9 cellular contexts compared by ENCODE assay signal in genomic region chr3:186589115-186589514, GRCh38. TPM values are rescaled to one million over a fixed set of nuclear protein-coding genes. Genes with fewer than 3 reads are reported as not detected.
DNase-seq lines count a peak whose midpoint lies in the region; ATAC-seq and TF ChIP-seq lines count a peak whose summit lies in the region.
"Had no signal": no experiment of that assay in that cellular context is flagged by ENCODE, and none has a peak within 500 bp of the region (broad histone marks: within the 10 kb centered on the region; RNA-seq: fewer than 3 reads in every experiment).

No MANE protein-coding gene starts in this region.

- intact Hi-C loops in Right ventricle myocardium superior (cut with DNase I) (no loop called here), colonic mucosa (cut with DNase I) (no loop called here)

- ATAC-seq in Right ventricle myocardium superior (ENCODE audit: poor library complexity) = no peak

- DNase-seq in cardiac muscle cell (ENCODE audit: low read depth in 1 of 2, low spot score in 1 of 2) (peak; percentile 31 to 60), Right ventricle myocardium superior (no peak), colonic mucosa (no peak), suprapubic skin (ENCODE audit: low spot score in 2 of 2) (no peak), NCI-H2029 (lab: John Stamatoyannopoulos, UW) (no peak), H7 (no peak)
- DNase-seq: activated naive CD8-positive, alpha-beta T cell treated with anti-CD3 and anti-CD28 coated beads, Interleukin-2, amount 50 U/mL, for 24 hours had no signal

- no peak overlapping the region for H3K9ac ChIP-seq in colonic mucosa (ENCODE audit: low read depth in 2 of 2, low read length in 2 of 2)

- WGBS in suprapubic skin = 50% methylated on average over 3 of the region's 3 CpGs

- H3K27ac ChIP-seq in cardiac muscle cell (no peak overlapping the region), colonic mucosa (no peak overlapping the region), suprapubic skin (peak overlapping the region; percentile 38)

- TF ChIP-seq POLR2A in suprapubic skin (IDR thresholded peaks at IDR 0.05) = no peak

- H3K4me3 ChIP-seq in cardiac muscle cell (no peak overlapping the region), colonic mucosa (no peak overlapping the region), suprapubic skin (no peak overlapping the region), H7 (ENCODE audit: insufficient read depth, low read depth, low read length) (no peak overlapping the region)
- H3K4me3 ChIP-seq: lung had no signal

- peak; percentile 44 for TF ChIP-seq CTCF in cardiac muscle cell (IDR thresholded peaks at IDR 0.05; ENCODE audit: low read depth, low read length)
- peak; percentile 14 for TF ChIP-seq CTCF in colonic mucosa (IDR thresholded peaks at IDR 0.05)
- TF ChIP-seq CTCF in suprapubic skin (IDR thresholded peaks at IDR 0.05) = no peak

- H3K9me3 ChIP-seq in cardiac muscle cell (ENCODE audit: low read depth) (no peaks in the 10 kb centered on the region), colonic mucosa (no peaks in the 10 kb centered on the region), suprapubic skin (no peaks in the 10 kb centered on the region)

- H3K4me1 ChIP-seq in cardiac muscle cell (ENCODE audit: low read depth) (no peaks in the 10 kb centered on the region), colonic mucosa (no peaks in the 10 kb centered on the region), suprapubic skin (peaks cover 15% of the 10 kb centered on the region)

- peaks cover 18% of the 10 kb centered on the region for H3K36me3 ChIP-seq in cardiac muscle cell
- no peaks in the 10 kb centered on the region for H3K36me3 ChIP-seq in colonic mucosa
- peaks cover 22% of the 10 kb centered on the region for H3K36me3 ChIP-seq in suprapubic skin
- peaks cover 4% of the 10 kb centered on the region for H3K36me3 ChIP-seq in H7 (replicated peaks; ENCODE audit: control insufficient read depth, insufficient read depth, low read length)

- H3K27me3 ChIP-seq in cardiac muscle cell (no peaks in the 10 kb centered on the region), colonic mucosa (no peaks in the 10 kb centered on the region), suprapubic skin (no peaks in the 10 kb centered on the region), H7 (ENCODE audit: control insufficient read depth, insufficient read depth, low read length) (no peaks in the 10 kb centered on the region)

- TF ChIP-seq EP300 in suprapubic skin (IDR thresholded peaks at IDR 0.05) = no peak

RNA-seq across cellular contexts. Expression of gene DNAJB11, which starts 18.6 kb away (rescaled TPM):
- 47.4 and 114 TPM in 2 replicates for total RNA-seq in cardiac muscle cell
- polyA plus RNA-seq in cardiac muscle cell = 56.6 and 144 TPM in 2 replicates
- 19.7 TPM for total RNA-seq in Right ventricle myocardium superior
- 10 to 100 TPM; 54.7 to 72.5 TPM for total RNA-seq in colonic mucosa
- total RNA-seq in suprapubic skin = 10 to 100 TPM; 30.3 to 35.9 (median 30.9) TPM
- 54.7 and 55.1 TPM in 2 replicates for total RNA-seq in H7 (2014; rRNA removed; shearing (Covaris generic))

RNA-seq across cellular contexts. Expression of gene TBCCD1, which starts 22.0 kb away (rescaled TPM):
- total RNA-seq in cardiac muscle cell (10.9 and 13.4 TPM in 2 replicates), Right ventricle myocardium superior (6.2 TPM), colonic mucosa (10 to 100 TPM; 10.4 to 14.3 TPM), suprapubic skin (10 to 100 TPM; 16.6 to 19.8 (median 17.6) TPM)
- 16.4 and 22.2 TPM in 2 replicates for polyA plus RNA-seq in cardiac muscle cell
- 15.2 and 19.6 TPM in 2 replicates for total RNA-seq in H7 (2014; rRNA removed; shearing (Covaris generic))

RNA-seq across cellular contexts. Expression of gene AHSG, which starts 23.7 kb away (rescaled TPM):
- total RNA-seq in cardiac muscle cell (not detected in 2 replicates), Right ventricle myocardium superior (not detected), colonic mucosa (1 to 10 TPM in 1 of 2 donors, not detected in 1; 1.9 TPM), suprapubic skin (under 1 TPM in 2 of 4 donors, not detected in 2; 0.30 to 0.97 TPM)
- 0.59 TPM in 1 of 2 replicates, not detected in the other for polyA plus RNA-seq in cardiac muscle cell
- not detected in 2 replicates for total RNA-seq in H7 (2014; rRNA removed; shearing (Covaris generic))
- total RNA-seq: T-helper 1 cell treated with Interleukin-12 subunit alpha and Interleukin-12 subunit beta and Interleukin-4 antibody, amounts not matched to agents 30 ng/mL and 1 ng/mL, for 36 hours had no signal

RNA-seq across cellular contexts. Expression of gene CRYGS, which starts 44.9 kb away (rescaled TPM):
- total RNA-seq in cardiac muscle cell (0.69 and 1.3 TPM in 2 replicates), Right ventricle myocardium superior (1.1 TPM), colonic mucosa (1 to 10 TPM; 2.3 to 2.6 TPM), suprapubic skin (1 to 10 TPM; 2.2 to 6.7 (median 3.6) TPM)
- polyA plus RNA-seq in cardiac muscle cell = 0.12 and 1.1 TPM in 2 replicates
- total RNA-seq in H7 (2014; rRNA removed; shearing (Covaris generic)) = 0.81 and 1.8 TPM in 2 replicates

RNA-seq across cellular contexts. Expression of gene FETUB, which starts 51.1 kb away (rescaled TPM):
- total RNA-seq in cardiac muscle cell (not detected in 2 replicates), Right ventricle myocardium superior (not detected), colonic mucosa (under 1 TPM; 0.22 to 0.27 TPM), suprapubic skin (10 to 100 TPM in 2 of 4 donors, 1 to 10 TPM in 2; 3.9 to 16.0 (median 10.4) TPM)
- polyA plus RNA-seq in cardiac muscle cell = not detected in 2 replicates
- total RNA-seq in H7 (2014; rRNA removed; shearing (Covaris generic)) = not detected in 2 replicates
- total RNA-seq: lung; T-helper 1 cell treated with Interleukin-12 subunit alpha and Interleukin-12 subunit beta and Interleukin-4 antibody, amounts not matched to agents 30 ng/mL and 1 ng/mL, for 36 hours had no signal
- polyA plus RNA-seq: lung had no signal

Comparison
In these comparisons a context has a peak if more than half of its experiments do, and no peak if none do; other contexts are left out.
1. DNase-seq: peak in cardiac muscle cell (2 of 2); none in Right ventricle myocardium superior (single experiment), colonic mucosa (single experiment), suprapubic skin (0 of 2), NCI-H2029 (single experiment) and H7 (single experiment).
2. CTCF ChIP-seq: peak in cardiac muscle cell (single experiment) and colonic mucosa (single experiment); none in suprapubic skin (0 of 2).